ENCODE assay signal across 25 cellular contexts in genomic region chr6:9422138-9422537, GRCh38.
"Had no signal": no experiment of that assay in that cellular context is flagged by ENCODE, and none has a peak within 500 bp of the region (broad histone marks: within the 10 kb centered on the region; RNA-seq: fewer than 3 reads in every experiment).

No MANE protein-coding gene starts in this region.

- H3K36me3 ChIP-seq: esophagus squamous epithelium, gastrocnemius medialis, heart right ventricle, left lung, lower lobe of right lung had no signal

- H3K27me3 ChIP-seq: esophagus squamous epithelium, gastrocnemius medialis, left lung had no signal

- FAIRE-seq: islet of Langerhans, keratinocyte had no signal

- H3K4me1 ChIP-seq: esophagus squamous epithelium, gastrocnemius medialis, heart right ventricle, left lung, lower lobe of right lung had no signal

- DNase-seq: dermis blood vessel endothelial cell; dorsolateral prefrontal cortex; effector CD4-positive, alpha-beta T cell; effector memory CD4-positive, alpha-beta T cell; erythroblast; esophagus squamous epithelium; foreskin fibroblast; foreskin melanocyte; gastrocnemius medialis; glutamatergic neuron; head of caudate nucleus; heart right ventricle; hippocampal formation; left cardiac atrium; left lung; left ventricle myocardium superior; lower lobe of right lung; mesenchymal stem cell; mucosa of descending colon; naive B cell had no signal

- ATAC-seq: esophagus mucosa, gastrocnemius medialis, heart right ventricle, left cardiac atrium, left lung, left ventricle myocardium superior, lower lobe of right lung, mucosa of descending colon had no signal

- H3K9me3 ChIP-seq: esophagus squamous epithelium, gastrocnemius medialis, heart right ventricle, left lung, lower lobe of right lung, mucosa of descending colon had no signal

- H3K4me3 ChIP-seq: coronary artery, dorsolateral prefrontal cortex, esophagus squamous epithelium, gastrocnemius medialis, heart right ventricle, left lung, lower lobe of right lung, mucosa of descending colon had no signal

- H3K27ac ChIP-seq: coronary artery, dorsolateral prefrontal cortex, epithelial cell of prostate, esophagus squamous epithelium, gastrocnemius medialis, heart right ventricle, left lung, lower lobe of right lung had no signal
